ENCODE assay signal across 8 cellular contexts in genomic region chr11:4095509-4096230, GRCh38. TPM values are rescaled to one million over a fixed set of nuclear protein-coding genes. Genes with fewer than 3 reads are reported as not detected.
DNase-seq lines count a peak whose midpoint lies in the region; ATAC-seq, FAIRE-seq and TF ChIP-seq lines count a peak whose summit lies in the region.

No MANE protein-coding gene starts in this region.

- peaks cover 19% of the 10 kb centered on the region for H3K36me3 ChIP-seq in neutrophil
- no peaks in the 10 kb centered on the region for H3K36me3 ChIP-seq in mucosa of descending colon (ENCODE audit: low read depth)

- TF ChIP-seq EP300 in A549 (IDR thresholded peaks at IDR 0.05), result no peak

- POLR2A ChIA-PET in A549 (lab: Yijun Ruan, JAX), result no interaction called here

- TF ChIP-seq CTCF in A549 (IDR thresholded peaks at IDR 0.05) (no peak), GM12873 (IDR thresholded peaks at IDR 0.05; ENCODE audit: insufficient read depth, low read depth, low read length, missing control alignments) (peak; percentile 22), epithelial cell of proximal tubule (conservative IDR thresholded peaks at IDR 0.05; ENCODE audit: low read depth, low read length) (no peak), neutrophil (IDR thresholded peaks at IDR 0.05) (no peak), mucosa of descending colon (IDR thresholded peaks at IDR 0.05) (no peak)

- 25% methylated on average over 10 of the region's 10 CpGs for WGBS in A549 (ENCODE audit: missing lambda C conversion rate)

- CTCF ChIA-PET in A549 (lab: Yijun Ruan, JAX), result interaction anchor here (1.1 to 2.2 kb wide), 3 partner anchors 14 to 246 kb away, joined by 3 to 4 read pairs (median 3); no protein-coding TSS in a partner anchor

- peak; percentile 21 to 53 for DNase-seq in A549 (ENCODE audit: low read depth in 1 of 2, low spot score in 1 of 2)
- DNase-seq in SIG-M5 treated with dmso at 0.1 percent for 504 hours (lab: John Stamatoyannopoulos, UW; ENCODE audit: unreplicated experiment), result peak; percentile 68
- DNase-seq in epithelial cell of proximal tubule (ENCODE audit: low read depth), result no peak
- no peak for DNase-seq in mucosa of descending colon
- no peak for DNase-seq in germinal center (ENCODE audit: low spot score)

- H3K4me3 ChIP-seq in A549, result peak overlapping the region; percentile 74
- peak overlapping the region; percentile 91 for H3K4me3 ChIP-seq in epithelial cell of proximal tubule (ENCODE audit: low read depth, low read length)
- H3K4me3 ChIP-seq in neutrophil (ENCODE audit: low read depth in 1 of 2, low read length in 1 of 2), result peak overlapping the region; percentile 63 to 82
- H3K4me3 ChIP-seq in mucosa of descending colon, result no peak overlapping the region

- H3K4me1 ChIP-seq in A549 (peaks cover 15% of the 10 kb centered on the region; the same call in 2 of the 3 replicates), neutrophil (ENCODE audit: control insufficient read depth in 1 of 2, insufficient read depth in 1 of 2, low read depth in 1 of 2, low read length in 1 of 2) (peaks cover 17 to 20% of the 10 kb centered on the region in 2 experiments), mucosa of descending colon (ENCODE audit: low read depth) (peaks cover 5% of the 10 kb centered on the region)

- H3K9me3 ChIP-seq in A549, result no peaks in the 10 kb centered on the region
- H3K9me3 ChIP-seq in neutrophil, result no peaks in the 10 kb centered on the region
- no peaks in the 10 kb centered on the region for H3K9me3 ChIP-seq in mucosa of descending colon

- ATAC-seq in A549, result peak in 1 of 2 experiments; percentile 25; a peak in 3 of 6 replicates
- ATAC-seq in HG02759 (IDR thresholded peaks at IDR 0.05; ENCODE audit: unreplicated experiment), result no peak
- no peak for ATAC-seq in mucosa of descending colon

- no peak for TF ChIP-seq RAD21 in A549 (conservative IDR thresholded peaks at IDR 0.05 in 1 of 2, IDR thresholded peaks at IDR 0.05 in 1 of 2)

- no peak for FAIRE-seq in A549 (lab: Jason Lieb, UNC)

- H3K4me2 ChIP-seq in A549, result peak overlapping the region; percentile 86

- H3K27ac ChIP-seq in A549 (peak overlapping the region; percentile 90 to 95), neutrophil (peak overlapping the region; percentile 71)

- no peaks in the 10 kb centered on the region for H3K27me3 ChIP-seq in neutrophil

- no peak for TF ChIP-seq POLR2A in A549 (IDR thresholded peaks at IDR 0.05; ENCODE audit: low read length)

- intact Hi-C loops in mucosa of descending colon (cut with DNase I, micrococcal nuclease), result no loop called here

TF ChIP-seq in A549, 52 proteins besides CTCF, POLR2A, EP300 and RAD21:
- TF ChIP-seq ZSCAN20 (CRISPR knock-in tag; IDR thresholded peaks at IDR 0.05), result no peak
- no peak for TF ChIP-seq MAFK (IDR thresholded peaks at IDR 0.05; ENCODE audit: partially characterized antibody)
- TF ChIP-seq KDM5A (IDR thresholded peaks at IDR 0.05), result no peak
- no peak for TF ChIP-seq ELK1 (IDR thresholded peaks at IDR 0.05; ENCODE audit: low read depth, low read length)
- no peak for TF ChIP-seq JUN (IDR thresholded peaks at IDR 0.05)
- no peak for TF ChIP-seq BHLHE40 (IDR thresholded peaks at IDR 0.05; ENCODE audit: low read depth, low read length)
- no peak for TF ChIP-seq TFCP2L1 (CRISPR knock-in tag; IDR thresholded peaks at IDR 0.05)
- no peak for TF ChIP-seq CHD2 (IDR thresholded peaks at IDR 0.05; ENCODE audit: low read length, partially characterized antibody)
- TF ChIP-seq EHF (CRISPR knock-in tag; IDR thresholded peaks at IDR 0.05), result no peak
- TF ChIP-seq CBX8 (IDR thresholded peaks at IDR 0.05), result no peak
- no peak for TF ChIP-seq E2F6 (IDR thresholded peaks at IDR 0.05; ENCODE audit: borderline replicate concordance, low read depth)
- no peak for TF ChIP-seq POLR2AphosphoS2 (conservative IDR thresholded peaks at IDR 0.05; ENCODE audit: low read length)

RNA-seq across cellular contexts. Expression of gene RRM1, which starts 1.1 kb away (rescaled TPM):
- polyA plus RNA-seq in A549 (2011; rRNA removed) (120 and 136 TPM in 2 replicates), A549 (2017; fragmentation: RNase III; extraction: RNeasy Plus Mini Kit Qiagen cat#74134 plus additional on column Dnase treatment) (86.4 to 96.8 TPM (median 91.4 TPM) in 3 replicates)
- polyA plus RNA-seq in A549 (2012; cell fraction: cytosol; rRNA removed), result 42.0 and 47.6 TPM in 2 replicates
- 61.2 and 77.2 TPM in 2 replicates for polyA plus RNA-seq in A549 (2012; cell fraction: nucleus; rRNA removed)
- polyA minus RNA-seq in A549 (2011; rRNA and poly(A)+ RNA removed), result 137 and 138 TPM in 2 replicates
- total RNA-seq in epithelial cell of proximal tubule (128 and 174 TPM in 2 replicates), mucosa of descending colon (10 to 100 TPM; 29.5 to 63.4 (median 36.3) TPM)

Comparison
In these comparisons a context has a peak if more than half of its experiments do, and no peak if none do; other contexts are left out.
1. DNase-seq: peak in A549 (2 of 2) and SIG-M5 treated with dmso at 0.1 percent for 504 hours (single experiment); none in epithelial cell of proximal tubule (single experiment), mucosa of descending colon (0 of 3) and germinal center (single experiment).